Comparison of ENCODE assay signal across 13 cellular contexts in genomic region chr16:67959520-67959919, GRCh38. TPM values are rescaled to one million over a fixed set of nuclear protein-coding genes. Genes with fewer than 3 reads are reported as not detected.
A peak's percentile ranks its signal among the peaks of the same experiment; 100 is the strongest.
DNase-seq lines count a peak whose midpoint lies in the region; ATAC-seq and TF ChIP-seq lines count a peak whose summit lies in the region.
"Had no signal": no experiment of that assay in that cellular context is flagged by ENCODE, and none has a peak within 500 bp of the region (broad histone marks: within the 10 kb centered on the region; RNA-seq: fewer than 3 reads in every experiment).

No MANE protein-coding gene starts in this region.

- H3K4me3 ChIP-seq in mucosa of rectum (ENCODE audit: low read length in 2 of 2) (no peak overlapping the region), tibial nerve (no peak overlapping the region)

- H3K36me3 ChIP-seq in mucosa of rectum (ENCODE audit: control insufficient read depth in 2 of 2, insufficient read depth in 2 of 2, low read length in 2 of 2) (peaks cover 0 to 28% of the 10 kb centered on the region in 2 donors), tibial nerve (peaks cover 6 to 81% (median 8%) of the 10 kb centered on the region in 3 donors)

- no peak for DNase-seq in RWPE1 (ENCODE audit: low spot score)
- DNase-seq in fibroblast of gingiva (ENCODE audit: low read depth) = peak; percentile 75
- DNase-seq in tibial nerve (ENCODE audit: low spot score in 2 of 2) = peak; percentile 47 to 49
- DNase-seq in GM19240 (ENCODE audit: insufficient read length, low spot score) = no peak
- no peak for DNase-seq in midbrain (lab: John Stamatoyannopoulos, UW)
- DNase-seq in NK-92 (lab: John Stamatoyannopoulos, UW; ENCODE audit: unreplicated experiment) = no peak
- DNase-seq: activated naive CD8-positive, alpha-beta T cell treated with anti-CD3 and anti-CD28 coated beads for 36 hours; NCI-H2029; RPMI8226 had no signal

- no peaks in the 10 kb centered on the region for H3K9me3 ChIP-seq in mucosa of rectum (ENCODE audit: control insufficient read depth in 2 of 2, low read length in 2 of 2)
- H3K9me3 ChIP-seq in tibial nerve = no peaks in the 10 kb centered on the region

- 11 to 29% methylated on average over 8 of the region's 9 CpGs for WGBS in tibial nerve, 2 donors

- POLR2A ChIA-PET in RWPE1 (lab: Yijun Ruan, JAX; ENCODE audit: low non-redundant PET) = no interaction called here

- H3K4me1 ChIP-seq in mucosa of rectum (ENCODE audit: control insufficient read depth in 2 of 2, insufficient read depth in 2 of 2, low read length in 2 of 2) (peaks cover 10 to 15% of the 10 kb centered on the region in 2 donors), tibial nerve (peaks cover 0 to 58% (median 31%) of the 10 kb centered on the region in 4 donors)

- TF ChIP-seq EP300 in tibial nerve (IDR thresholded peaks at IDR 0.05) = peak in 1 of 2 donors; percentile 69

- H3K27ac ChIP-seq in RWPE1 (peak overlapping the region; percentile 80), mucosa of rectum (ENCODE audit: low read depth in 2 of 2, low read length in 2 of 2) (peak overlapping the region; percentile 44 to 47), tibial nerve (peak overlapping the region in 3 of 4 donors; percentile 62 to 74 (median 70))
- H3K27ac ChIP-seq: epithelial cell of prostate had no signal

- CTCF ChIA-PET in RWPE1 (lab: Yijun Ruan, JAX) = interaction anchor here (0.6 kb wide), 1 partner anchor 17 kb away, joined by 3 read pairs; no protein-coding TSS in a partner anchor

- H3K27me3 ChIP-seq in mucosa of rectum (ENCODE audit: control insufficient read depth in 2 of 2, insufficient read depth in 2 of 2, low read length in 2 of 2) (no peaks in the 10 kb centered on the region), tibial nerve (no peaks in the 10 kb centered on the region)

- H3K9ac ChIP-seq in mucosa of rectum (ENCODE audit: low read depth in 1 of 2, low read length in 2 of 2) = no peak overlapping the region

- no peak for ATAC-seq in HG02884 (IDR thresholded peaks at IDR 0.05; ENCODE audit: unreplicated experiment)
- ATAC-seq: activated CD4-positive, CD25-positive, alpha-beta regulatory T cell treated with anti-CD3 and anti-CD28 coated beads, Interleukin-2, amount 50 U/mL, for 24 hours had no signal

- TF ChIP-seq CTCF in RWPE1 (conservative IDR thresholded peaks at IDR 0.05; ENCODE audit: low read depth) = no peak
- TF ChIP-seq CTCF in tibial nerve (IDR thresholded peaks at IDR 0.05) = no peak

- no peak for TF ChIP-seq POLR2A in tibial nerve (IDR thresholded peaks at IDR 0.05)

RNA-seq across cellular contexts. Expression of gene SLC12A4, which starts 8.9 kb away (rescaled TPM):
- 100 to 1,000 TPM in 2 of 4 donors, 10 to 100 TPM in 2; 82.0 to 127 (median 101) TPM for total RNA-seq in tibial nerve

RNA-seq across cellular contexts. Expression of gene LCAT, which starts 15.6 kb away (rescaled TPM):
- total RNA-seq in tibial nerve = 10 to 100 TPM; 17.9 to 43.9 (median 26.8) TPM

RNA-seq across cellular contexts. Expression of gene DPEP3, which starts 20.8 kb away (rescaled TPM):
- total RNA-seq in tibial nerve = under 1 TPM in 1 of 4 donors, not detected in 3; 0.66 TPM

RNA-seq across cellular contexts. Expression of gene PSMB10, which starts 22.9 kb away (rescaled TPM):
- total RNA-seq in tibial nerve = 10 to 100 TPM; 22.9 to 57.6 (median 39.4) TPM

RNA-seq across cellular contexts. Expression of gene CTRL, which starts 27.9 kb away (rescaled TPM):
- total RNA-seq in tibial nerve = 1 to 10 TPM in 3 of 4 donors, under 1 TPM in 1; 0.87 to 3.6 (median 1.6) TPM

Comparison
In these comparisons a context has a peak if more than half of its experiments do, and no peak if none do; other contexts are left out.
1. DNase-seq: peak in fibroblast of gingiva (single experiment) and tibial nerve (2 of 2); none in RWPE1 (single experiment), GM19240 (single experiment), midbrain (single experiment) and NK-92 (single experiment).
2. Peak in every context shown above with its lines, with median percentiles within 50 percentile points of each other: H3K27ac ChIP-seq.